In genomic region chr1:26169669-26170471, GRCh38 we compare ENCODE assay signal across 1 cellular context.
TF ChIP-seq lines count a peak whose summit lies in the region.

Gene ZNF593, plus strand, starts transcription at chr1:26169908. Its CDS starts 76 bp downstream, at chr1:26169984.

TF ChIP-seq in HEK293, 187 proteins besides CTCF, POLR2A, EP300 and RAD21 (continued from another document):
- TF ChIP-seq, protein P1, sequence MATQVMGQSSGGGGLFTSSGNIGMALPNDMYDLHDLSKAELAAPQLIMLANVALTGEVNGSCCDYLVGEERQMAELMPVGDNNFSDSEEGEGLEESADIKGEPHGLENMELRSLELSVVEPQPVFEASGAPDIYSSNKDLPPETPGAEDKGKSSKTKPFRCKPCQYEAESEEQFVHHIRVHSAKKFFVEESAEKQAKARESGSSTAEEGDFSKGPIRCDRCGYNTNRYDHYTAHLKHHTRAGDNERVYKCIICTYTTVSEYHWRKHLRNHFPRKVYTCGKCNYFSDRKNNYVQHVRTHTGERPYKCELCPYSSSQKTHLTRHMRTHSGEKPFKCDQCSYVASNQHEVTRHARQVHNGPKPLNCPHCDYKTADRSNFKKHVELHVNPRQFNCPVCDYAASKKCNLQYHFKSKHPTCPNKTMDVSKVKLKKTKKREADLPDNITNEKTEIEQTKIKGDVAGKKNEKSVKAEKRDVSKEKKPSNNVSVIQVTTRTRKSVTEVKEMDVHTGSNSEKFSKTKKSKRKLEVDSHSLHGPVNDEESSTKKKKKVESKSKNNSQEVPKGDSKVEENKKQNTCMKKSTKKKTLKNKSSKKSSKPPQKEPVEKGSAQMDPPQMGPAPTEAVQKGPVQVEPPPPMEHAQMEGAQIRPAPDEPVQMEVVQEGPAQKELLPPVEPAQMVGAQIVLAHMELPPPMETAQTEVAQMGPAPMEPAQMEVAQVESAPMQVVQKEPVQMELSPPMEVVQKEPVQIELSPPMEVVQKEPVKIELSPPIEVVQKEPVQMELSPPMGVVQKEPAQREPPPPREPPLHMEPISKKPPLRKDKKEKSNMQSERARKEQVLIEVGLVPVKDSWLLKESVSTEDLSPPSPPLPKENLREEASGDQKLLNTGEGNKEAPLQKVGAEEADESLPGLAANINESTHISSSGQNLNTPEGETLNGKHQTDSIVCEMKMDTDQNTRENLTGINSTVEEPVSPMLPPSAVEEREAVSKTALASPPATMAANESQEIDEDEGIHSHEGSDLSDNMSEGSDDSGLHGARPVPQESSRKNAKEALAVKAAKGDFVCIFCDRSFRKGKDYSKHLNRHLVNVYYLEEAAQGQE (tag by site-specific recombination; IDR thresholded peaks at IDR 0.05), result peak; percentile 21; the same call in 1 of the 2 replicates
- TF ChIP-seq ZNF596 (tag by site-specific recombination; IDR thresholded peaks at IDR 0.05) (no peak), KLF10 (tag by site-specific recombination; IDR thresholded peaks at IDR 0.05) (peak; percentile 82), MZF1 (tag by site-specific recombination; IDR thresholded peaks at IDR 0.05; ENCODE audit: borderline replicate concordance) (no peak), ZNF2 (tag by site-specific recombination; IDR thresholded peaks at IDR 0.05) (peak; percentile 86), ZNF366 (tag by site-specific recombination; conservative IDR thresholded peaks at IDR 0.05) (no peak), ZXDB (tag by site-specific recombination; IDR thresholded peaks at IDR 0.05) (peak; percentile 92), ZNF677 (tag by site-specific recombination; IDR thresholded peaks at IDR 0.05) (no peak), ZNF248 (tag by site-specific recombination; IDR thresholded peaks at IDR 0.05) (no peak), ZNF518A (tag by site-specific recombination; conservative IDR thresholded peaks at IDR 0.05; ENCODE audit: low read depth) (peak; percentile 43), SALL2 (tag by site-specific recombination; IDR thresholded peaks at IDR 0.05; ENCODE audit: borderline replicate concordance) (0 out of 2 replicates have a peak, but pooled peaks have one; percentile 29), ZNF654 (tag by site-specific recombination; IDR thresholded peaks at IDR 0.05; ENCODE audit: low read depth) (no peak), WT1 (tag by site-specific recombination; IDR thresholded peaks at IDR 0.05) (no peak; the same call in 1 of the 2 replicates), ZNF791 (tag by site-specific recombination; IDR thresholded peaks at IDR 0.05) (no peak), ZBTB8A (tag by site-specific recombination; IDR thresholded peaks at IDR 0.05) (peak; percentile 99), ZNF645 (tag by site-specific recombination; IDR thresholded peaks at IDR 0.05) (no peak), ZNF138 (tag by site-specific recombination; IDR thresholded peaks at IDR 0.05; ENCODE audit: borderline replicate concordance) (no peak), ZNF174 (tag by site-specific recombination; IDR thresholded peaks at IDR 0.05) (no peak), BCL11B (tag by site-specific recombination; IDR thresholded peaks at IDR 0.05; ENCODE audit: low read depth) (peak; percentile 96), ZNF426 (tag by site-specific recombination; IDR thresholded peaks at IDR 0.05) (no peak), ZSCAN30 (tag by site-specific recombination; IDR thresholded peaks at IDR 0.05) (peak; percentile 91), ZNF670 (tag by site-specific recombination; IDR thresholded peaks at IDR 0.05; ENCODE audit: low read depth) (no peak), ZNF561 (tag by site-specific recombination; IDR thresholded peaks at IDR 0.05; ENCODE audit: borderline replicate concordance) (peak; percentile 53; the same call in 1 of the 2 replicates), ZNF266 (tag by site-specific recombination; IDR thresholded peaks at IDR 0.05; ENCODE audit: low read depth) (no peak), ZNF26 (tag by site-specific recombination; IDR thresholded peaks at IDR 0.05) (no peak), ZNF416 (tag by site-specific recombination; IDR thresholded peaks at IDR 0.05) (0 out of 2 replicates have a peak, but pooled peaks have one; percentile 10), ZNF830 (tag by site-specific recombination; IDR thresholded peaks at IDR 0.05; ENCODE audit: low read depth) (no peak), ZNF600 (tag by site-specific recombination; IDR thresholded peaks at IDR 0.05) (peak; percentile 86), YY2 (tag by site-specific recombination; IDR thresholded peaks at IDR 0.05) (peak; percentile 66; the same call in 1 of the 2 replicates), ZNF747 (tag by site-specific recombination; IDR thresholded peaks at IDR 0.05) (no peak), ZNF777 (tag by site-specific recombination; IDR thresholded peaks at IDR 0.05; ENCODE audit: borderline replicate concordance) (no peak), ZNF626 (tag by site-specific recombination; IDR thresholded peaks at IDR 0.05) (no peak), ZBTB1 (tag by site-specific recombination; IDR thresholded peaks at IDR 0.05) (peak; percentile 85; the same call in 1 of the 2 replicates), KLF9 (tag by site-specific recombination; IDR thresholded peaks at IDR 0.05; ENCODE audit: low read depth) (peak; percentile 72; the same call in 1 of the 2 replicates)
- TF ChIP-seq, protein P2, sequence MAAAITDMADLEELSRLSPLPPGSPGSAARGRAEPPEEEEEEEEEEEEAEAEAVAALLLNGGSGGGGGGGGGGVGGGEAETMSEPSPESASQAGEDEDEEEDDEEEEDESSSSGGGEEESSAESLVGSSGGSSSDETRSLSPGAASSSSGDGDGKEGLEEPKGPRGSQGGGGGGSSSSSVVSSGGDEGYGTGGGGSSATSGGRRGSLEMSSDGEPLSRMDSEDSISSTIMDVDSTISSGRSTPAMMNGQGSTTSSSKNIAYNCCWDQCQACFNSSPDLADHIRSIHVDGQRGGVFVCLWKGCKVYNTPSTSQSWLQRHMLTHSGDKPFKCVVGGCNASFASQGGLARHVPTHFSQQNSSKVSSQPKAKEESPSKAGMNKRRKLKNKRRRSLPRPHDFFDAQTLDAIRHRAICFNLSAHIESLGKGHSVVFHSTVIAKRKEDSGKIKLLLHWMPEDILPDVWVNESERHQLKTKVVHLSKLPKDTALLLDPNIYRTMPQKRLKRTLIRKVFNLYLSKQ (tag by site-specific recombination; IDR thresholded peaks at IDR 0.05; ENCODE audit: borderline replicate concordance), result 0 out of 2 replicates have a peak, but pooled peaks have one; percentile 5
- TF ChIP-seq, protein P3, sequence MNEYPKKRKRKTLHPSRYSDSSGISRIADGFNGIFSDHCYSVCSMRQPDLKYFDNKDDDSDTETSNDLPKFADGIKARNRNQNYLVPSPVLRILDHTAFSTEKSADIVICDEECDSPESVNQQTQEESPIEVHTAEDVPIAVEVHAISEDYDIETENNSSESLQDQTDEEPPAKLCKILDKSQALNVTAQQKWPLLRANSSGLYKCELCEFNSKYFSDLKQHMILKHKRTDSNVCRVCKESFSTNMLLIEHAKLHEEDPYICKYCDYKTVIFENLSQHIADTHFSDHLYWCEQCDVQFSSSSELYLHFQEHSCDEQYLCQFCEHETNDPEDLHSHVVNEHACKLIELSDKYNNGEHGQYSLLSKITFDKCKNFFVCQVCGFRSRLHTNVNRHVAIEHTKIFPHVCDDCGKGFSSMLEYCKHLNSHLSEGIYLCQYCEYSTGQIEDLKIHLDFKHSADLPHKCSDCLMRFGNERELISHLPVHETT (tag by site-specific recombination; IDR thresholded peaks at IDR 0.05), result peak; percentile 83
- TF ChIP-seq, protein P4, sequence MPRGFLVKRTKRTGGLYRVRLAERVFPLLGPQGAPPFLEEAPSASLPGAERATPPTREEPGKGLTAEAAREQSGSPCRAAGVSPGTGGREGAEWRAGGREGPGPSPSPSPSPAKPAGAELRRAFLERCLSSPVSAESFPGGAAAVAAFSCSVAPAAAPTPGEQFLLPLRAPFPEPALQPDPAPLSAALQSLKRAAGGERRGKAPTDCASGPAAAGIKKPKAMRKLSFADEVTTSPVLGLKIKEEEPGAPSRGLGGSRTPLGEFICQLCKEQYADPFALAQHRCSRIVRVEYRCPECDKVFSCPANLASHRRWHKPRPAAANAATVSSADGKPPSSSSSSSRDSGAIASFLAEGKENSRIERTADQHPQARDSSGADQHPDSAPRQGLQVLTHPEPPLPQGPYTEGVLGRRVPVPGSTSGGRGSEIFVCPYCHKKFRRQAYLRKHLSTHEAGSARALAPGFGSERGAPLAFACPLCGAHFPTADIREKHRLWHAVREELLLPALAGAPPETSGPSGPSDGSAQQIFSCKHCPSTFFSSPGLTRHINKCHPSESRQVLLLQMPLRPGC (tag by site-specific recombination; IDR thresholded peaks at IDR 0.05), result peak; percentile 89
- TF ChIP-seq, protein P5, sequence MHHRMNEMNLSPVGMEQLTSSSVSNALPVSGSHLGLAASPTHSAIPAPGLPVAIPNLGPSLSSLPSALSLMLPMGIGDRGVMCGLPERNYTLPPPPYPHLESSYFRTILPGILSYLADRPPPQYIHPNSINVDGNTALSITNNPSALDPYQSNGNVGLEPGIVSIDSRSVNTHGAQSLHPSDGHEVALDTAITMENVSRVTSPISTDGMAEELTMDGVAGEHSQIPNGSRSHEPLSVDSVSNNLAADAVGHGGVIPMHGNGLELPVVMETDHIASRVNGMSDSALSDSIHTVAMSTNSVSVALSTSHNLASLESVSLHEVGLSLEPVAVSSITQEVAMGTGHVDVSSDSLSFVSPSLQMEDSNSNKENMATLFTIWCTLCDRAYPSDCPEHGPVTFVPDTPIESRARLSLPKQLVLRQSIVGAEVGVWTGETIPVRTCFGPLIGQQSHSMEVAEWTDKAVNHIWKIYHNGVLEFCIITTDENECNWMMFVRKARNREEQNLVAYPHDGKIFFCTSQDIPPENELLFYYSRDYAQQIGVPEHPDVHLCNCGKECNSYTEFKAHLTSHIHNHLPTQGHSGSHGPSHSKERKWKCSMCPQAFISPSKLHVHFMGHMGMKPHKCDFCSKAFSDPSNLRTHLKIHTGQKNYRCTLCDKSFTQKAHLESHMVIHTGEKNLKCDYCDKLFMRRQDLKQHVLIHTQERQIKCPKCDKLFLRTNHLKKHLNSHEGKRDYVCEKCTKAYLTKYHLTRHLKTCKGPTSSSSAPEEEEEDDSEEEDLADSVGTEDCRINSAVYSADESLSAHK (tag by site-specific recombination; IDR thresholded peaks at IDR 0.05), result peak; percentile 61
